21 cellular contexts compared by ENCODE assay signal in genomic region chr3:183688869-183689268, GRCh38. TPM values are rescaled to one million over a fixed set of nuclear protein-coding genes. Genes with fewer than 3 reads are reported as not detected.
DNase-seq lines count a peak whose midpoint lies in the region; ATAC-seq and TF ChIP-seq lines count a peak whose summit lies in the region.
"Had no signal": no experiment of that assay in that cellular context is flagged by ENCODE, and none has a peak within 500 bp of the region (broad histone marks: within the 10 kb centered on the region; RNA-seq: fewer than 3 reads in every experiment).

No MANE protein-coding gene starts in this region.

- peak overlapping the region; percentile 5 for H2AFZ ChIP-seq in ACC112 (ENCODE audit: low read length, unreplicated experiment)

- H3K79me2 ChIP-seq in ACC112 (ENCODE audit: control insufficient read depth, insufficient read depth, low read length, unreplicated experiment), result no peaks in the 10 kb centered on the region

- DNase-seq in H4 (ENCODE audit: low spot score), result peak; percentile 27
- DNase-seq in SK-N-MC (ENCODE audit: low read depth, low spot score), result no peak
- peak; percentile 52 for DNase-seq in fibroblast of peridontal ligament (ENCODE audit: extremely low read depth)
- no peak for DNase-seq in A172 (ENCODE audit: low spot score)
- no peak for DNase-seq in foreskin keratinocyte
- no peak for DNase-seq in epidermal melanocyte (ENCODE audit: insufficient read length, low spot score)
- DNase-seq in NCI-H187 (lab: John Stamatoyannopoulos, UW), result no peak
- DNase-seq: activated CD4-positive, alpha-beta T cell treated with anti-CD3 and anti-CD28 coated beads for 1 hour; activated CD8-positive, alpha-beta T cell treated with anti-CD3 and anti-CD28 coated beads, Interleukin-2, amount 10 ng/mL, durations not matched to agents 7 days and 5 days; activated T-cell treated with anti-CD3 and anti-CD28 coated beads, Interleukin-2, amount 50 U/mL, for 1 hour; amniotic stem cell; kidney; NCI-H1436; NCI-H524 treated with DMSO at 0.1 percent for 48 hours; SHP77; stimulated activated CD4-positive, alpha-beta T cell treated with anti-CD3 and anti-CD28 coated beads, Interleukin-2, amount 100 ng/mL, for 24 hours had no signal

- H3K36me3 ChIP-seq in ACC112 (ENCODE audit: insufficient read depth, low read length), result no peaks in the 10 kb centered on the region
- H3K36me3 ChIP-seq in SK-N-MC (ENCODE audit: insufficient read depth, low read length), result no peaks in the 10 kb centered on the region
- H3K36me3 ChIP-seq: cardiac muscle cell, neutrophil had no signal

- no peak for TF ChIP-seq CTCF in foreskin keratinocyte (conservative IDR thresholded peaks at IDR 0.05)

- ATAC-seq in foreskin keratinocyte, result no peak
- ATAC-seq: activated CD8-positive, alpha-beta T cell treated with anti-CD3 and anti-CD28 coated beads, Interleukin-2, amount 10 ng/mL, durations not matched to agents 7 days and 5 days; stimulated activated memory B cell treated with anti-CD40 and anti-IgM and Interleukin-4, amounts not matched to agents 10 μg/mL and 1 μg/mL and 100 μg/mL, for 72 hours had no signal

- H3K4me1 ChIP-seq in ACC112 (ENCODE audit: control insufficient read depth, insufficient read depth, low read length, unreplicated experiment), result no peaks in the 10 kb centered on the region
- no peaks in the 10 kb centered on the region for H3K4me1 ChIP-seq in foreskin keratinocyte

- H3K9ac ChIP-seq in SK-N-MC (ENCODE audit: insufficient read length), result no peak overlapping the region

- H3K27ac ChIP-seq in ACC112 (ENCODE audit: low read depth, low read length) (no peak overlapping the region), SK-N-MC (peak overlapping the region; percentile 54; the same call in 1 of the 2 replicates), foreskin keratinocyte (no peak overlapping the region)
- H3K27ac ChIP-seq: cardiac muscle cell, neutrophil, skin epidermis had no signal

- H3K27me3 ChIP-seq in ACC112 (ENCODE audit: insufficient read depth, low read length) (no peaks in the 10 kb centered on the region), foreskin keratinocyte (no peaks in the 10 kb centered on the region)
- H3K27me3 ChIP-seq: cardiac muscle cell, neutrophil had no signal

- H3K4me3 ChIP-seq in ACC112 (ENCODE audit: low read depth, low read length) (no peak overlapping the region), SK-N-MC (no peak overlapping the region)
- H3K4me3 ChIP-seq: cardiac muscle cell, skin epidermis had no signal

- no peaks in the 10 kb centered on the region; the same call in 1 of the 2 replicates for H3K9me3 ChIP-seq in SK-N-MC (ENCODE audit: low read depth, low read length)
- H3K9me3 ChIP-seq: neutrophil had no signal

RNA-seq across cellular contexts. Expression of gene YEATS2, which starts 8.7 kb away (rescaled TPM):
- 19.2 and 22.7 TPM in 2 replicates for total RNA-seq in H4 (2014; rRNA removed; shearing (Covaris generic))
- total RNA-seq in A172 (2014; rRNA removed; shearing (Covaris generic)), result 17.8 and 20.7 TPM in 2 replicates
- total RNA-seq in foreskin keratinocyte, result 33.9 and 34.5 TPM in 2 replicates
- 8.7 and 10.0 TPM in 2 replicates for polyA plus RNA-seq in foreskin keratinocyte

RNA-seq across cellular contexts. Expression of gene KLHL24, which starts 53.4 kb away (rescaled TPM):
- total RNA-seq in H4 (2014; rRNA removed; shearing (Covaris generic)), result 38.9 and 40.7 TPM in 2 replicates
- total RNA-seq in A172 (2014; rRNA removed; shearing (Covaris generic)), result 41.2 and 41.3 TPM in 2 replicates
- 4.1 and 7.0 TPM in 2 replicates for total RNA-seq in foreskin keratinocyte
- 0.60 and 1.2 TPM in 2 replicates for polyA plus RNA-seq in foreskin keratinocyte

Comparison
In these comparisons a context has a peak if more than half of its experiments do, and no peak if none do; other contexts are left out.
1. DNase-seq: peak in H4 (single experiment) and fibroblast of peridontal ligament (single experiment); none in SK-N-MC (single experiment), A172 (single experiment), foreskin keratinocyte (0 of 2), epidermal melanocyte (single experiment) and NCI-H187 (0 of 2).